Comparison of ENCODE assay signal across 8 cellular contexts in the genomic region with DNA sequence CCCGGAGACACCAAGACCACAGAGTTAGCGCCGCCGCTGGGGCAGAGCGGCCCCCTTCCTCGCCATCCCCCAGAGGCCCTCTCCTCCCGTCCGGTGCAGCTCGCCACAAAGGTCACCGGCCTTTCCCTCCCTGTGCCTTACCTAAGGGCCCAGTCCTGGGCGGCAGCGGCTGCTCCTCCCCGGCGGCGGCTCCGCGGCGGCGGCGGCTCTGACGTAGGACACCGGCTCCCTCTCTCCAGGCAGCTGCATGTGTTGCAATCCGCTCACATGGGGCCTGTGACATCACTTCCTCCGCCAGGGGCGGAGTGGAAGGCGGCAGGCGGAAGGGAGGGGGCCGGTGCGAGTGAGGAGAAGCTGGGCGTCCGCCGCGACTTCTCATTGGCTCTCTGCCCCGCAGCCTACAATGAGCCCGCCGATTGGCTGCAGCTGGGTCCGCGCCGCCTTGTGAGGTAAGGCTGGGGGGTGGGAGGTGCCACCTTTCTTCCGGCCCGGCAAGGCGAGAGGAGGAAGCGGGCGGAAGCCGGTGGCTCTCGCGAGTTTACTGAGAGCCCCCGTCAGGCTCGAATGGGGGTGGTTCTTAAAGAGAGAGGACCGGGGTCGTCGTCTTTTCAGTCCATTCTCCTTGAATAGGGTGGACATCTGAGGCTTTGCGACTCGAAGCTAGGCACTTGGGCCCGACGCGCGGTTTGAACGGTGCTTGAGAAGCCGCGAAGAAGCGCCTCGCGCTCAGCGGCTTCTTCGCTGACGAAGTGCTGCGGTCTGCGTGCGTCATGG. TPM values are rescaled to one million over a fixed set of nuclear protein-coding genes. Genes with fewer than 3 reads are reported as not detected.
DNase-seq lines count a peak whose midpoint lies in the region; ATAC-seq and TF ChIP-seq lines count a peak whose summit lies in the region.

Gene ETF1 (minus strand): TSS at position 281 of the 774 bp plus-strand sequence. CDS start 318 bp downstream, outside the sequence.

- CTCF ChIA-PET in activated CD4-positive, alpha-beta T cell treated with anti-CD3 and anti-CD28 coated beads, Interleukin-2, amount 10 ng/mL, durations not matched to agents 7 days and 5 days (lab: Charles Lee): interaction anchor here (0.6 to 3.0 kb wide), 16 partner anchors 9 to 649 kb away, joined by 3 to 20 read pairs (median 4); partner anchors contain the start of genes EGR1 and HSPA9

- peaks cover 26% of the 10 kb centered on the region; the same call in 1 of the 2 replicates for H3K36me3 ChIP-seq in BLaER1

- H3K4me1 Mint-ChIP-seq in activated CD4-positive, alpha-beta T cell treated with anti-CD3 and anti-CD28 coated beads, Interleukin-2, amount 10 ng/mL, durations not matched to agents 7 days and 5 days: peaks cover 65% of the 10 kb centered on the region

- peak within 1 kb of the TSS; percentile 89 for H3K4me2 ChIP-seq in BLaER1

- no peaks in the 10 kb centered on the region for H3K9me3 ChIP-seq in BLaER1

- intact Hi-C loops in left colon (cut with DNase I, micrococcal nuclease): no loop called here

- POLR2A ChIA-PET in activated CD4-positive, alpha-beta T cell treated with anti-CD3 and anti-CD28 coated beads, Interleukin-2, amount 10 ng/mL, durations not matched to agents 7 days and 5 days (lab: Charles Lee): interaction anchor here (0.5 to 1.3 kb wide), 4 partner anchors 8 to 190 kb away, joined by 3 to 9 read pairs (median 4); partner anchors contain the start of gene HSPA9

- DNase-seq in NCI-H69 (lab: John Stamatoyannopoulos, UW): peak; percentile 100
- DNase-seq in activated CD4-positive, alpha-beta T cell treated with anti-CD3 and anti-CD28 coated beads, Interleukin-2, amount 10 ng/mL, durations not matched to agents 7 days and 5 days: peak; percentile 100
- DNase-seq in coronary artery (ENCODE audit: low spot score): peak; percentile 100
- DNase-seq in left colon: peak; percentile 100
- peak; percentile 100 for DNase-seq in stimulated activated CD4-positive, alpha-beta T cell treated with anti-CD3 and anti-CD28 coated beads, Interleukin-1b, Interleukin-23, amount 100 ng/mL, for 48 hours

- no peaks in the 10 kb centered on the region for H3K27me3 Mint-ChIP-seq in activated CD4-positive, alpha-beta T cell treated with anti-CD3 and anti-CD28 coated beads, Interleukin-2, amount 10 ng/mL, durations not matched to agents 7 days and 5 days

- H3K36me3 Mint-ChIP-seq in activated CD4-positive, alpha-beta T cell treated with anti-CD3 and anti-CD28 coated beads, Interleukin-2, amount 10 ng/mL, durations not matched to agents 7 days and 5 days (ENCODE audit: low read depth): peaks cover 23% of the 10 kb centered on the region

- H3K27ac ChIP-seq in BLaER1 (peak within 1 kb of the TSS; percentile 99), coronary artery (peak within 1 kb of the TSS; percentile 95 to 99)

- TF ChIP-seq CTCF in coronary artery (IDR thresholded peaks at IDR 0.05): no peak

- H4K20me1 ChIP-seq in BLaER1: peaks cover 59% of the 10 kb centered on the region

- ATAC-seq in GM19328 (IDR thresholded peaks at IDR 0.05; ENCODE audit: unreplicated experiment) (peak; percentile 90), HG03520 (IDR thresholded peaks at IDR 0.05; ENCODE audit: unreplicated experiment) (peak; percentile 92), left colon (peak; percentile 87)

- peak within 1 kb of the TSS; percentile 99 for H3K4me3 Mint-ChIP-seq in activated CD4-positive, alpha-beta T cell treated with anti-CD3 and anti-CD28 coated beads, Interleukin-2, amount 10 ng/mL, durations not matched to agents 7 days and 5 days

- H3K9me3 Mint-ChIP-seq in activated CD4-positive, alpha-beta T cell treated with anti-CD3 and anti-CD28 coated beads, Interleukin-2, amount 10 ng/mL, durations not matched to agents 7 days and 5 days: no peaks in the 10 kb centered on the region

- peaks cover 58% of the 10 kb centered on the region for H3K4me1 ChIP-seq in BLaER1

- H3K27ac Mint-ChIP-seq in activated CD4-positive, alpha-beta T cell treated with anti-CD3 and anti-CD28 coated beads, Interleukin-2, amount 10 ng/mL, durations not matched to agents 7 days and 5 days: peak within 1 kb of the TSS; percentile 100

- H3K27me3 ChIP-seq in BLaER1: no peaks in the 10 kb centered on the region

- H3K4me3 ChIP-seq in BLaER1 (peak within 1 kb of the TSS; percentile 95), coronary artery (peak within 1 kb of the TSS; percentile 84)

- H3K9ac ChIP-seq in BLaER1: peak within 1 kb of the TSS; percentile 100

RNA-seq across cellular contexts. Expression of gene ETF1, which starts in this region (rescaled TPM):
- 10 to 100 TPM; 65.3 to 72.1 TPM for total RNA-seq in activated CD4-positive, alpha-beta T cell treated with anti-CD3 and anti-CD28 coated beads, Interleukin-2, amount 10 ng/mL, durations not matched to agents 7 days and 5 days
- total RNA-seq in left colon: 10 to 100 TPM; 73.5 to 83.3 TPM

Comparison
In these comparisons a context has a peak if more than half of its experiments do, and no peak if none do; other contexts are left out.
1. Peak in every context shown above with its lines: DNase-seq, ATAC-seq, H3K4me3 ChIP-seq and H3K27ac ChIP-seq.